Comparison of ENCODE assay signal across 9 cellular contexts in genomic region chr2:75055820-75056675, GRCh38.
A peak's percentile ranks its signal among the peaks of the same experiment; 100 is the strongest.
DNase-seq lines count a peak whose midpoint lies in the region; ATAC-seq lines count a peak whose summit lies in the region.
"Had no signal": no experiment of that assay in that cellular context is flagged by ENCODE, and none has a peak within 500 bp of the region (broad histone marks: within the 10 kb centered on the region; RNA-seq: fewer than 3 reads in every experiment).

No MANE protein-coding gene starts in this region.

- POLR2A ChIA-PET in naive thymus-derived CD8-positive, alpha-beta T cell (lab: Charles Lee), result no interaction called here

- no peaks in the 10 kb centered on the region for H3K9me3 ChIP-seq in ES-I3 (ENCODE audit: control insufficient read depth, insufficient read depth, low read length)

- H3K27ac Mint-ChIP-seq in naive thymus-derived CD8-positive, alpha-beta T cell, result no peak overlapping the region

- peak; percentile 49 for ATAC-seq in GM19397 (IDR thresholded peaks at IDR 0.05; ENCODE audit: unreplicated experiment)
- ATAC-seq in HG03095 (IDR thresholded peaks at IDR 0.05; ENCODE audit: unreplicated experiment), result peak; percentile 48
- ATAC-seq in naive thymus-derived CD8-positive, alpha-beta T cell, result no peak
- no peak for ATAC-seq in GM21367 (IDR thresholded peaks at IDR 0.05; ENCODE audit: unreplicated experiment)
- ATAC-seq: Panc1 had no signal

- H3K36me3 Mint-ChIP-seq in naive thymus-derived CD8-positive, alpha-beta T cell, result peaks cover 0 to 3% (median 0%) of the 10 kb centered on the region in 3 donors

- H3K4me3 Mint-ChIP-seq in naive thymus-derived CD8-positive, alpha-beta T cell, result no peak overlapping the region

- peaks cover 0 to 3% (median 0%) of the 10 kb centered on the region in 4 donors for H3K4me1 Mint-ChIP-seq in naive thymus-derived CD8-positive, alpha-beta T cell

- H3K36me3 ChIP-seq in ES-I3 (ENCODE audit: insufficient read depth, low read length), result no peaks in the 10 kb centered on the region

- peak overlapping the region; percentile 18; the same call in 1 of the 2 replicates for H3K9ac ChIP-seq in ES-I3 (ENCODE audit: low read depth, low read length)

- DNase-seq in fibroblast of peridontal ligament (ENCODE audit: extremely low read depth) (peak; percentile 77), NCI-H82 treated with DMSO at 0.1 percent for 48 hours (lab: John Stamatoyannopoulos, UW; ENCODE audit: unreplicated experiment) (no peak), NCI-H187 treated with DMSO at 0.1 percent for 48 hours (lab: John Stamatoyannopoulos, UW) (no peak)
- DNase-seq in naive thymus-derived CD8-positive, alpha-beta T cell, result no peak

- H3K4me1 ChIP-seq in ES-I3 (ENCODE audit: insufficient read depth, low read length), result peaks cover 28% of the 10 kb centered on the region

- no peaks in the 10 kb centered on the region for H3K9me3 Mint-ChIP-seq in naive thymus-derived CD8-positive, alpha-beta T cell

- peaks cover 0 to 4% (median 0%) of the 10 kb centered on the region in 5 donors for H3K27me3 Mint-ChIP-seq in naive thymus-derived CD8-positive, alpha-beta T cell

Comparison
In these comparisons a context has a peak if more than half of its experiments do, and no peak if none do; other contexts are left out.
1. ATAC-seq: peak in GM19397 (single experiment) and HG03095 (single experiment); none in naive thymus-derived CD8-positive, alpha-beta T cell (0 of 2) and GM21367 (single experiment).